ENCODE assay signal across 1 cellular context in genomic region chr6:44663860-44664584, GRCh38.
TF ChIP-seq lines count a peak whose summit lies in the region.

No MANE protein-coding gene starts in this region.

TF ChIP-seq in K562, 482 proteins besides CTCF, POLR2A, EP300 and RAD21:
- TF ChIP-seq ZNF740 (CRISPR knock-in tag; IDR thresholded peaks at IDR 0.05) = 0 out of 2 replicates have a peak, but pooled peaks have one; percentile 25
- no peak for TF ChIP-seq ZNF740 (tag; IDR thresholded peaks at IDR 0.05)
- no peak for TF ChIP-seq ZFX (CRISPR knock-in tag; IDR thresholded peaks at IDR 0.05)
